Comparison of ENCODE assay signal across 15 cellular contexts in genomic region chr10:35569111-35569707, GRCh38. TPM values are rescaled to one million over a fixed set of nuclear protein-coding genes. Genes with fewer than 3 reads are reported as not detected.
DNase-seq lines count a peak whose midpoint lies in the region; TF ChIP-seq lines count a peak whose summit lies in the region.
"Had no signal": no experiment of that assay in that cellular context is flagged by ENCODE, and none has a peak within 500 bp of the region (broad histone marks: within the 10 kb centered on the region; RNA-seq: fewer than 3 reads in every experiment).

No MANE protein-coding gene starts in this region.

- no peak overlapping the region for H3K4me3 ChIP-seq in BLaER1 treated with 17β-estradiol and CSF1 and Interleukin-3, amounts not matched to agents 10 nM and 100 nM
- no peak overlapping the region for H3K4me3 ChIP-seq in PC-9
- H3K4me3 ChIP-seq: MG63, Peyer's patch had no signal

- TSS peak; percentile 50 for BruUV-seq in PC-9 (replicated peaks; lab: Mats Ljungman, UMichigan)

- H3K4me1 ChIP-seq in BLaER1 treated with 17β-estradiol and CSF1 and Interleukin-3, amounts not matched to agents 10 nM and 100 nM: peaks cover 25 to 35% (median 28%) of the 10 kb centered on the region in 10 experiments
- H3K4me1 ChIP-seq in PC-9 (replicated peaks; ENCODE audit: insufficient read depth): no peaks in the 10 kb centered on the region

- intact Hi-C loops in PC-9 (cut with micrococcal nuclease; ENCODE audit: unreplicated experiment): no loop called here

- H3K9ac ChIP-seq in BLaER1 treated with 17β-estradiol and CSF1 and Interleukin-3, amounts not matched to agents 10 nM and 100 nM: no peak overlapping the region

- TF ChIP-seq CTCF in PC-9 (conservative IDR thresholded peaks at IDR 0.05): no peak

- peak overlapping the region in 10 of 11 experiments; percentile 20 to 45 (median 30); a peak in 14 of 22 replicates for H3K4me2 ChIP-seq in BLaER1 treated with 17β-estradiol and CSF1 and Interleukin-3, amounts not matched to agents 10 nM and 100 nM
- H3K4me2 ChIP-seq in PC-9: no peak overlapping the region

- H3F3A ChIP-seq in PC-9 (ENCODE audit: insufficient read depth, low read depth): no peaks in the 10 kb centered on the region

- H3K36me3 ChIP-seq in BLaER1 treated with 17β-estradiol and CSF1 and Interleukin-3, amounts not matched to agents 10 nM and 100 nM: peaks cover 65 to 96% (median 80%) of the 10 kb centered on the region in 11 experiments
- no peaks in the 10 kb centered on the region for H3K36me3 ChIP-seq in PC-9 (ENCODE audit: low read depth)

- CTCF ChIA-PET in PC-9 (lab: Charles Lee): no interaction called here

- no peaks in the 10 kb centered on the region for H3K9me3 ChIP-seq in BLaER1 treated with 17β-estradiol and CSF1 and Interleukin-3, amounts not matched to agents 10 nM and 100 nM (replicated peaks in 1 of 11)
- no peaks in the 10 kb centered on the region for H3K9me3 ChIP-seq in PC-9 (ENCODE audit: insufficient read depth, low read depth)
- H3K9me3 ChIP-seq: MG63, Peyer's patch had no signal

- DNase-seq in PC-9 (no peak), glomerular visceral epithelial cell (ENCODE audit: extremely low spot score) (peak; percentile 33), superior temporal gyrus (ENCODE audit: extremely low spot score) (peak; percentile 12), C1 segment of cervical spinal cord (lab: John Stamatoyannopoulos, UW) (no peak), HUDEP-2 (lab: John Stamatoyannopoulos, UW; ENCODE audit: unreplicated experiment in 76 of 76) (no peak)
- no peak for DNase-seq in activated CD4-positive, alpha-beta T cell treated with anti-CD3 and anti-CD28 coated beads for 4 hours
- DNase-seq: DMS153, H7, MG63, NCI-H1092, NCI-H2081 treated with DMSO at 0.1 percent for 48 hours, NCI-H524 treated with DMSO at 0.1 percent for 48 hours, Peyer's patch had no signal

- no peaks in the 10 kb centered on the region for H3K27me3 ChIP-seq in BLaER1 treated with 17β-estradiol and CSF1 and Interleukin-3, amounts not matched to agents 10 nM and 100 nM
- H3K27me3 ChIP-seq in PC-9 (ENCODE audit: insufficient read depth, low read depth): no peaks in the 10 kb centered on the region
- H3K27me3 ChIP-seq: MG63, Peyer's patch had no signal

- POLR2A ChIA-PET in PC-9 (lab: Charles Lee; ENCODE audit: unreplicated experiment): no interaction called here

- peaks cover 0 to 34% (median 15%) of the 10 kb centered on the region in 11 experiments; a peak in 12 of 22 replicates for H4K20me1 ChIP-seq in BLaER1 treated with 17β-estradiol and CSF1 and Interleukin-3, amounts not matched to agents 10 nM and 100 nM
- H4K20me1 ChIP-seq in PC-9 (ENCODE audit: insufficient read depth): no peaks in the 10 kb centered on the region

- no peak overlapping the region for H2AFZ ChIP-seq in PC-9

- H3K27ac ChIP-seq in BLaER1 treated with 17β-estradiol and CSF1 and Interleukin-3, amounts not matched to agents 10 nM and 100 nM: no peak overlapping the region
- H3K27ac ChIP-seq in PC-9: no peak overlapping the region
- H3K27ac ChIP-seq: Peyer's patch had no signal

- H3K79me2 ChIP-seq in PC-9 (ENCODE audit: low read depth): no peaks in the 10 kb centered on the region

- no peaks in the 10 kb centered on the region for H3K9me2 ChIP-seq in PC-9 (ENCODE audit: insufficient read depth)

RNA-seq across cellular contexts. Expression of gene GJD4, which starts 35.9 kb away (rescaled TPM):
- not detected in 2 replicates for total RNA-seq in PC-9 (2021)
- total RNA-seq: H7, Peyer's patch, Right ventricle myocardium inferior had no signal

Comparison
In these comparisons a context has a peak if more than half of its experiments do, and no peak if none do; other contexts are left out.
1. DNase-seq: peak in glomerular visceral epithelial cell (single experiment) and superior temporal gyrus (single experiment); none in PC-9 (0 of 2), activated CD4-positive, alpha-beta T cell treated with anti-CD3 and anti-CD28 coated beads for 4 hours (0 of 2), C1 segment of cervical spinal cord (0 of 14) and HUDEP-2 (0 of 76).